Comparison of ENCODE assay signal across 14 cellular contexts in the genomic region with DNA sequence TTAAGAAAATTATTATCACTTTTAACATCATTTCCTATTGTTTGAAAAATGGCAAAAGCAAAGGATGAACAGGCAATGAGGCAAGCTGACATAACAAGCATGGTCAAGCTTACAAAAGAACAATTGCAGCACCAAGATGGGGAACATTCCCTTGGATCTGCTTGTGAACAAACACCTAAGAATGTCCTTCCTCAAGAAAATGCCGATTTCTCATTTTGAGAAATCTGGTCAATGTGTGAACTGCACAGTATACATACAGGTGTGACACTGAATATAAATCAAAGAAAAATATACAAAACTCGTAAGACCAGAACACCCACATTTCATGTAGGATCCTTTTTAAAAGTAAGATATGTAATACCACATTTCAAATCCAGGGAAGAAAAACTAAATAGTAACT. TPM values are rescaled to one million over a fixed set of nuclear protein-coding genes. Genes with fewer than 3 reads are reported as not detected.
DNase-seq lines count a peak whose midpoint lies in the region; ATAC-seq, FAIRE-seq and TF ChIP-seq lines count a peak whose summit lies in the region.
"Had no signal": no experiment of that assay in that cellular context is flagged by ENCODE, and none has a peak within 500 bp of the region (broad histone marks: within the 10 kb centered on the region; RNA-seq: fewer than 3 reads in every experiment).

No MANE protein-coding gene starts in this region.

- H4K12ac ChIP-seq in trophoblast cell (ENCODE audit: low read depth, low read length) = no peak overlapping the region

- H3K27ac ChIP-seq in SJCRH30 (peak overlapping the region; percentile 7; the same call in 1 of the 2 replicates), trophoblast cell (ENCODE audit: low read depth, low read length) (no peak overlapping the region), MM.1S (ENCODE audit: low read length) (no peak overlapping the region), Karpas-422 (ENCODE audit: low read length) (no peak overlapping the region)
- H3K27ac ChIP-seq: body of pancreas, lower lobe of right lung had no signal

- H3K79me2 ChIP-seq in trophoblast cell (ENCODE audit: control insufficient read depth, insufficient read depth, low read length, poor library complexity) (no peaks in the 10 kb centered on the region), MM.1S (ENCODE audit: low read length) (no peaks in the 10 kb centered on the region), Karpas-422 (ENCODE audit: low read length) (0 out of 2 replicates have a peak, but pooled peaks cover 2% of the 10 kb centered on the region)

- H3K79me1 ChIP-seq in trophoblast cell (ENCODE audit: low read length) = no peaks in the 10 kb centered on the region

- H3K9ac ChIP-seq in trophoblast cell (ENCODE audit: low read length) = no peak overlapping the region
- no peak overlapping the region for H3K9ac ChIP-seq in MM.1S (ENCODE audit: low read length)
- no peak overlapping the region for H3K9ac ChIP-seq in Karpas-422 (ENCODE audit: low read length)

- no peak overlapping the region for H3K14ac ChIP-seq in trophoblast cell (ENCODE audit: low read length)

- H3K4ac ChIP-seq in trophoblast cell (ENCODE audit: low read depth, low read length) = no peak overlapping the region

- H3K4me1 ChIP-seq in SJCRH30 (peaks cover 11% of the 10 kb centered on the region; the same call in 1 of the 2 replicates), trophoblast cell (ENCODE audit: control insufficient read depth in 1 of 2, insufficient read depth in 2 of 2, low read length in 2 of 2) (no peaks in the 10 kb centered on the region), MM.1S (ENCODE audit: low read length) (0 out of 2 replicates have a peak, but pooled peaks cover 2% of the 10 kb centered on the region), Karpas-422 (ENCODE audit: low read length) (no peaks in the 10 kb centered on the region)
- H3K4me1 ChIP-seq: body of pancreas, lower lobe of right lung had no signal

- H3K36me3 ChIP-seq in SJCRH30 (no peaks in the 10 kb centered on the region), trophoblast cell (ENCODE audit: control insufficient read depth in 1 of 2, insufficient read depth in 2 of 2, low read length in 2 of 2) (peaks cover 0 to 3% of the 10 kb centered on the region in 2 experiments), MM.1S (replicated peaks; ENCODE audit: insufficient read depth, low read length) (no peaks in the 10 kb centered on the region), Karpas-422 (ENCODE audit: insufficient read depth, low read length) (no peaks in the 10 kb centered on the region)
- H3K36me3 ChIP-seq: lower lobe of right lung had no signal

- no peak overlapping the region for H3K18ac ChIP-seq in trophoblast cell (ENCODE audit: low read length)

- H3F3A ChIP-seq in MM.1S (ENCODE audit: insufficient read depth, low read length) = no peaks in the 10 kb centered on the region

- H2BK120ac ChIP-seq in trophoblast cell (ENCODE audit: insufficient read depth, low read length, poor library complexity) = no peak overlapping the region

- no peak overlapping the region for H3K4me2 ChIP-seq in trophoblast cell (ENCODE audit: low read length)
- H3K4me2 ChIP-seq in MM.1S (ENCODE audit: low read depth, low read length) = no peak overlapping the region
- no peak overlapping the region for H3K4me2 ChIP-seq in Karpas-422 (ENCODE audit: low read depth, low read length, poor library complexity, severe bottlenecking)

- H3K4me3 ChIP-seq in SJCRH30 (no peak overlapping the region), trophoblast cell (ENCODE audit: low read depth, low read length) (no peak overlapping the region), MM.1S (ENCODE audit: low read length) (no peak overlapping the region), Karpas-422 (ENCODE audit: low read length) (no peak overlapping the region)
- H3K4me3 ChIP-seq: body of pancreas, lower lobe of right lung had no signal

- no peak overlapping the region for H4K8ac ChIP-seq in trophoblast cell (ENCODE audit: low read depth, low read length)

- no peak overlapping the region for H4K91ac ChIP-seq in trophoblast cell (ENCODE audit: low read depth, low read length)

- H3K9me3 ChIP-seq in SJCRH30 (replicated peaks) (no peaks in the 10 kb centered on the region), trophoblast cell (ENCODE audit: insufficient read depth, low read depth, low read length) (no peaks in the 10 kb centered on the region), MM.1S (replicated peaks; ENCODE audit: insufficient read depth, low read length) (no peaks in the 10 kb centered on the region), Karpas-422 (ENCODE audit: low read length) (no peaks in the 10 kb centered on the region)
- H3K9me3 ChIP-seq: body of pancreas, lower lobe of right lung had no signal

- H3K27me3 ChIP-seq in SJCRH30 = no peaks in the 10 kb centered on the region
- no peaks in the 10 kb centered on the region for H3K27me3 ChIP-seq in trophoblast cell (ENCODE audit: insufficient read depth, low read length)
- no peaks in the 10 kb centered on the region for H3K27me3 ChIP-seq in MM.1S (replicated peaks; ENCODE audit: insufficient read depth, low read length)
- no peaks in the 10 kb centered on the region for H3K27me3 ChIP-seq in Karpas-422 (ENCODE audit: low read length)
- H3K27me3 ChIP-seq: body of pancreas had no signal

- DNase-seq in GM18507 (ENCODE audit: extremely low spot score, insufficient read length, low read depth) (no peak), SJCRH30 (no peak), trophoblast cell (peak; percentile 42 to 90), MM.1S (no peak), NCI-H2107 (lab: John Stamatoyannopoulos, UW) (no peak), MV-4-11 (lab: John Stamatoyannopoulos, UW) (no peak), Karpas-422 (no peak)
- DNase-seq: activated CD8-positive, alpha-beta memory T cell treated with anti-CD3 and anti-CD28 coated beads for 24 hours; body of pancreas; lower lobe of right lung; NCI-H1694; substantia nigra had no signal

- no peaks in the 10 kb centered on the region for H3K9me2 ChIP-seq in MM.1S (replicated peaks; ENCODE audit: insufficient read depth, low read length)
- no peaks in the 10 kb centered on the region for H3K9me2 ChIP-seq in Karpas-422 (replicated peaks; ENCODE audit: insufficient read depth, low read length)

- ATAC-seq in esophagus mucosa = peak; percentile 77
- ATAC-seq: body of pancreas; lower lobe of right lung; natural killer cell treated with Interleukin-12 subunit alpha and Interleukin-12 subunit beta and Interleukin-15 and Interleukin-18, amount 100 ng/mL, for 72 hours had no signal

- H2AFZ ChIP-seq in trophoblast cell (ENCODE audit: insufficient read depth, low read length, poor library complexity) (no peak overlapping the region), MM.1S (ENCODE audit: low read length) (no peak overlapping the region), Karpas-422 (ENCODE audit: low read length) (no peak overlapping the region)

- no peak for TF ChIP-seq CTCF in MM.1S (IDR thresholded peaks at IDR 0.05; ENCODE audit: low read length)

- H4K20me1 ChIP-seq in MM.1S (ENCODE audit: insufficient read depth, low read length) = no peaks in the 10 kb centered on the region
- no peaks in the 10 kb centered on the region for H4K20me1 ChIP-seq in Karpas-422 (ENCODE audit: insufficient read depth, low read depth, low read length)

- peak; percentile 45 for FAIRE-seq in GM18507 (lab: Jason Lieb, UNC)

- WGBS in trophoblast cell (ENCODE audit: extremely low coverage, insufficient coverage, insufficient read length) = no CpG with 5 or more reads among the region's 2 CpGs

- H2AK5ac ChIP-seq in trophoblast cell (ENCODE audit: low read length) = no peak overlapping the region

- H3K23ac ChIP-seq in trophoblast cell (ENCODE audit: low read length) = no peak overlapping the region

- H2BK12ac ChIP-seq in trophoblast cell (ENCODE audit: low read length) = no peak overlapping the region

- no peak overlapping the region for H2BK5ac ChIP-seq in trophoblast cell (ENCODE audit: low read depth, low read length, poor library complexity)

RNA-seq across cellular contexts. Expression of a gene that starts 58.9 kb away (rescaled TPM):
- total RNA-seq in SJCRH30 (2014; rRNA removed; shearing (Covaris generic)) = 29.1 and 34.5 TPM in 2 replicates
- total RNA-seq in esophagus mucosa = 67.3 TPM
- polyA plus RNA-seq in trophoblast cell (2013) = 38.9 and 39.7 TPM in 2 replicates
- 43.7 and 45.5 TPM in 2 replicates for total RNA-seq in Karpas-422 (2014; rRNA removed; shearing (Covaris generic); ENCODE audit: low replicate concordance)

Comparison
In these comparisons a context has a peak if more than half of its experiments do, and no peak if none do; other contexts are left out.
1. DNase-seq: peak in trophoblast cell (2 of 2); none in GM18507 (single experiment), SJCRH30 (0 of 2), MM.1S (single experiment), NCI-H2107 (single experiment), MV-4-11 (single experiment) and Karpas-422 (single experiment).